In genomic region chr12:98198261-98198982, GRCh38 we compare ENCODE assay signal across 21 cellular contexts.
DNase-seq lines count a peak whose midpoint lies in the region; ATAC-seq and TF ChIP-seq lines count a peak whose summit lies in the region.
"Had no signal": no experiment of that assay in that cellular context is flagged by ENCODE, and none has a peak within 500 bp of the region (broad histone marks: within the 10 kb centered on the region; RNA-seq: fewer than 3 reads in every experiment).

No MANE protein-coding gene starts in this region.

- H3K27me3 Mint-ChIP-seq in H9 (ENCODE audit: low read depth) = no peaks in the 10 kb centered on the region; the same call in 1 of the 2 replicates
- H3K27me3 Mint-ChIP-seq in stimulated activated naive CD8-positive, alpha-beta T cell treated with anti-CD3 and anti-CD28 coated beads, Interleukin-15, amount 100 ng/mL, for 72 hours = no peaks in the 10 kb centered on the region

- no peak overlapping the region for H4K8ac ChIP-seq in H9 (replicated peaks; ENCODE audit: insufficient read length, low read depth, low read length)

- WGBS in H9 (ENCODE audit: extremely low coverage, insufficient read length, low lambda C conversion rate) = no CpG with 5 or more reads among the region's 4 CpGs

- no peak overlapping the region for H3K18ac ChIP-seq in H9 (ENCODE audit: insufficient read length, low read depth, low read length)

- no peaks in the 10 kb centered on the region for H4K20me1 ChIP-seq in H9 (ENCODE audit: control insufficient read depth, insufficient read depth, insufficient read length)

- H3K79me1 ChIP-seq in H9 (ENCODE audit: insufficient read depth, low read depth, low read length, poor library complexity, severe bottlenecking) = no peaks in the 10 kb centered on the region

- no peak overlapping the region for H3K14ac ChIP-seq in H9 (ENCODE audit: insufficient read depth, low read length)

- H3K9ac ChIP-seq in H9 (ENCODE audit: extremely low read depth, insufficient read length, low read length) = no peak overlapping the region

- peaks cover 18 to 20% of the 10 kb centered on the region in 2 experiments for H3K4me1 Mint-ChIP-seq in H9
- no peaks in the 10 kb centered on the region for H3K4me1 Mint-ChIP-seq in stimulated activated naive CD8-positive, alpha-beta T cell treated with anti-CD3 and anti-CD28 coated beads, Interleukin-15, amount 100 ng/mL, for 72 hours
- H3K4me1 Mint-ChIP-seq: IgD-negative memory B cell, mesothelial cell of epicardium had no signal

- H3K9me3 ChIP-seq in H9 (ENCODE audit: control insufficient read depth, low read depth, low read length) (no peaks in the 10 kb centered on the region), SJCRH30 (replicated peaks) (no peaks in the 10 kb centered on the region), tibial artery (no peaks in the 10 kb centered on the region)
- H3K9me3 ChIP-seq: HAP-1, MG63, right lobe of liver had no signal

- H2AK5ac ChIP-seq in H9 (ENCODE audit: insufficient read length, low read length) = no peak overlapping the region

- H3K4me1 ChIP-seq in H9 (ENCODE audit: insufficient read depth, low read length) = no peaks in the 10 kb centered on the region
- no peaks in the 10 kb centered on the region for H3K4me1 ChIP-seq in SJCRH30
- H3K4me1 ChIP-seq in tibial artery = no peaks in the 10 kb centered on the region
- H3K4me1 ChIP-seq: HAP-1, right lobe of liver had no signal

- H3K4me3 ChIP-seq in SJCRH30 (no peak overlapping the region), tibial artery (no peak overlapping the region)
- H3K4me3 ChIP-seq: HAP-1, MG63, right lobe of liver had no signal

- no peak overlapping the region for H4K5ac ChIP-seq in H9 (ENCODE audit: insufficient read length, low read depth, low read length)

- no peaks in the 10 kb centered on the region for H3K79me2 ChIP-seq in H9 (ENCODE audit: insufficient read depth, low read length)

- no peak overlapping the region for H3K4ac ChIP-seq in H9 (ENCODE audit: low read depth, low read length)

- peak; percentile 28; the same call in 2 of the 3 replicates for TF ChIP-seq CTCF in H9 (conservative IDR thresholded peaks at IDR 0.05)
- no peak for TF ChIP-seq CTCF in tibial artery (IDR thresholded peaks at IDR 0.05)
- TF ChIP-seq CTCF in GM13977 (IDR thresholded peaks at IDR 0.05; ENCODE audit: extremely low read depth, insufficient read depth, missing control alignments) = no peak

- no peak overlapping the region for H3K23ac ChIP-seq in H9 (ENCODE audit: insufficient read length, low read depth, low read length)

- H3K36me3 ChIP-seq in SJCRH30 (no peaks in the 10 kb centered on the region), tibial artery (no peaks in the 10 kb centered on the region)
- H3K36me3 ChIP-seq: HAP-1, MG63, right lobe of liver had no signal

- in situ Hi-C loops in GM13977 (cut with MboI; ENCODE audit: low pct_unique_long_range_greater_than_20kb, low sequenced_read_pairs, unreplicated experiment) = no loop called here

- peaks cover 7% of the 10 kb centered on the region in 2 experiments; a peak in 3 of 5 replicates for H3K9me3 Mint-ChIP-seq in H9
- H3K9me3 Mint-ChIP-seq in stimulated activated naive CD8-positive, alpha-beta T cell treated with anti-CD3 and anti-CD28 coated beads, Interleukin-15, amount 100 ng/mL, for 72 hours = peaks cover 0 to 3% of the 10 kb centered on the region in 2 donors
- H3K9me3 Mint-ChIP-seq: activated CD8-positive, alpha-beta T cell treated with anti-CD3 and anti-CD28 coated beads for 36 hours had no signal

- H3K27ac ChIP-seq in H9 (ENCODE audit: insufficient read length, low read depth, low read length) (no peak overlapping the region), SJCRH30 (no peak overlapping the region), tibial artery (no peak overlapping the region)
- H3K27ac ChIP-seq: right lobe of liver had no signal

- no peak overlapping the region; a peak in 1 of 7 replicates for H3K27ac Mint-ChIP-seq in H9
- no peak overlapping the region for H3K27ac Mint-ChIP-seq in stimulated activated naive CD8-positive, alpha-beta T cell treated with anti-CD3 and anti-CD28 coated beads, Interleukin-15, amount 100 ng/mL, for 72 hours
- H3K27ac Mint-ChIP-seq: activated CD8-positive, alpha-beta T cell treated with anti-CD3 and anti-CD28 coated beads for 36 hours; IgD-negative memory B cell; mesothelial cell of epicardium; natural killer cell treated with Interleukin-12 subunit alpha and Interleukin-12 subunit beta and Interleukin-15 and Interleukin-18, amount 100 ng/mL, for 72 hours had no signal

- no peak overlapping the region for H3K56ac ChIP-seq in H9 (ENCODE audit: insufficient read length, low read depth, low read length)

- H2BK15ac ChIP-seq in H9 (ENCODE audit: low read depth, low read length) = no peak overlapping the region

- no peak overlapping the region for H2BK120ac ChIP-seq in H9 (ENCODE audit: low read depth, low read length, poor library complexity, severe bottlenecking)

- H3K4me2 ChIP-seq in H9 (ENCODE audit: insufficient read depth, insufficient read length, low read length) = no peak overlapping the region

- no peak for ATAC-seq in stimulated activated naive CD8-positive, alpha-beta T cell treated with anti-CD3 and anti-CD28 coated beads, Interleukin-15, amount 100 ng/mL, for 72 hours
- ATAC-seq: activated CD8-positive, alpha-beta T cell treated with anti-CD3 and anti-CD28 coated beads for 36 hours; left lobe of liver; natural killer cell treated with Interleukin-12 subunit alpha and Interleukin-12 subunit beta and Interleukin-15 and Interleukin-18, amount 100 ng/mL, for 72 hours; right lobe of liver had no signal

- no peak overlapping the region for H2BK12ac ChIP-seq in H9 (ENCODE audit: insufficient read length, low read depth, low read length)

- no peak overlapping the region for H4K91ac ChIP-seq in H9 (ENCODE audit: insufficient read length, low read depth, low read length)

- H2BK5ac ChIP-seq in H9 (ENCODE audit: insufficient read length, low read length) = no peak overlapping the region

- H3K23me2 ChIP-seq in H9 (ENCODE audit: insufficient read length, low read depth, low read length, poor library complexity, severe bottlenecking) = no peaks in the 10 kb centered on the region

- no peak overlapping the region for H2BK20ac ChIP-seq in H9 (ENCODE audit: low read depth, low read length, poor library complexity, severe bottlenecking)

- H3K27me3 ChIP-seq in H9 (ENCODE audit: insufficient read depth, low read length) (no peaks in the 10 kb centered on the region), SJCRH30 (no peaks in the 10 kb centered on the region), tibial artery (no peaks in the 10 kb centered on the region)
- H3K27me3 ChIP-seq: right lobe of liver had no signal

- intact Hi-C loops in tibial artery (cut with DNase I; ENCODE audit: low total_unique reads) = no loop called here

- H3K36me3 Mint-ChIP-seq in H9 (ENCODE audit: insufficient read depth in 1 of 3, low read depth in 3 of 3) = peaks cover 0 to 5% (median 0%) of the 10 kb centered on the region in 3 experiments; a peak in 4 of 7 replicates
- H3K36me3 Mint-ChIP-seq: IgD-negative memory B cell; mesothelial cell of epicardium; natural killer cell treated with Interleukin-12 subunit alpha and Interleukin-12 subunit beta and Interleukin-15 and Interleukin-18, amount 100 ng/mL, for 72 hours had no signal

- H3T11ph ChIP-seq in H9 (ENCODE audit: low read length) = no peak overlapping the region

- DNase-seq in COLO668 (lab: John Stamatoyannopoulos, UW; ENCODE audit: unreplicated experiment) (peak; percentile 11), H9 (no peak), SJCRH30 (peak; percentile 18 to 37), iPS-NIHi11 (ENCODE audit: low spot score) (peak; percentile 40), tibial artery (no peak), GM13977 (ENCODE audit: low spot score) (no peak)
- DNase-seq in stimulated activated naive CD8-positive, alpha-beta T cell treated with anti-CD3 and anti-CD28 coated beads, Interleukin-15, amount 100 ng/mL, for 72 hours = no peak
- DNase-seq: activated CD4-positive, CD25-positive, alpha-beta regulatory T cell; activated CD8-positive, alpha-beta T cell treated with anti-CD3 and anti-CD28 coated beads for 36 hours; activated T-cell treated with anti-CD3 and anti-CD28 coated beads for 4 hours; caudate nucleus; dermis blood vessel endothelial cell; GDM1; MG63; right lobe of liver; T-helper 9 cell had no signal

- no peak overlapping the region for H2AFZ ChIP-seq in H9 (ENCODE audit: low read length)

- no peak overlapping the region for H3K4me3 Mint-ChIP-seq in H9
- no peak overlapping the region for H3K4me3 Mint-ChIP-seq in stimulated activated naive CD8-positive, alpha-beta T cell treated with anti-CD3 and anti-CD28 coated beads, Interleukin-15, amount 100 ng/mL, for 72 hours
- H3K4me3 Mint-ChIP-seq: activated CD8-positive, alpha-beta T cell treated with anti-CD3 and anti-CD28 coated beads for 36 hours; IgD-negative memory B cell; mesothelial cell of epicardium; natural killer cell treated with Interleukin-12 subunit alpha and Interleukin-12 subunit beta and Interleukin-15 and Interleukin-18, amount 100 ng/mL, for 72 hours had no signal

Comparison
In these comparisons a context has a peak if more than half of its experiments do, and no peak if none do; other contexts are left out.
1. DNase-seq: peak in COLO668 (single experiment), SJCRH30 (2 of 2) and iPS-NIHi11 (single experiment); none in H9 (single experiment), tibial artery (0 of 2), GM13977 (single experiment) and stimulated activated naive CD8-positive, alpha-beta T cell treated with anti-CD3 and anti-CD28 coated beads, Interleukin-15, amount 100 ng/mL, for 72 hours (0 of 2).